ENCODE assay signal across 30 cellular contexts in the genomic region with DNA sequence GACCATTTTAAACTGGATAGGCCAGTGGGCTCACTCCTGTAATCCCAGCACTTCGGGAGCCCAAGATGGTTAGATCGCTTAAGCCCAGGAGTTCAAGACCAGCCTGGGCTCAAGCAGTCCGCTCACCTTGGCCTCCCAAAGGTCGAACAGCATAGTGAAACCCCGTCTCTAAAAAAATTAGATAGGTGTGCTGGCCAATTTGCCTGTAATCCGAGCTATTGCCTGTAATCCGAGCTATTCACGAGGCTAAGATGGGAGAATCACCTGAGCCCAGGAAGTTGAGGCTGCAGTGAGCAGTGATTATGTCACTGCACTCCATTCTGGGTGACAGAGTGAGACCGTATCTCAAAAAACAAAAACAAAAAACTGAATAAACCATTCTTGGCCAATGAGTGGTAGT.
"Had no signal": no experiment of that assay in that cellular context is flagged by ENCODE, and none has a peak within 500 bp of the region (broad histone marks: within the 10 kb centered on the region; RNA-seq: fewer than 3 reads in every experiment).

No MANE protein-coding gene starts in this region.

- H3K9me3 ChIP-seq: colonic mucosa, mucosa of descending colon, tibial artery had no signal

- H3K27me3 Mint-ChIP-seq: activated CD8-positive, alpha-beta memory T cell treated with anti-CD3 and anti-CD28 coated beads, Interleukin-2, amount 10 ng/mL, durations not matched to agents 7 days and 5 days; activated CD8-positive, alpha-beta T cell treated with anti-CD3 and anti-CD28 coated beads for 36 hours; activated naive CD8-positive, alpha-beta T cell treated with anti-CD3 and anti-CD28 coated beads, Interleukin-2, amount 10 ng/mL, durations not matched to agents 7 days and 5 days; activated T-helper 17 cell treated with anti-CD3 and anti-CD28 coated beads, Interleukin-2, amount 50 U/mL, for 72 hours; effector memory CD8-positive, alpha-beta T cell; stimulated activated naive CD8-positive, alpha-beta T cell treated with anti-CD3 and anti-CD28 coated beads, Interleukin-15, amount 100 ng/mL, for 72 hours; T-helper 17 cell had no signal

- DNase-seq: activated CD4-positive, alpha-beta T cell treated with anti-CD3 and anti-CD28 coated beads for 48 hours; activated CD4-positive, CD25-positive, alpha-beta regulatory T cell; activated CD8-positive, alpha-beta memory T cell treated with anti-CD3 and anti-CD28 coated beads, Interleukin-2, amount 10 ng/mL, durations not matched to agents 7 days and 5 days; activated CD8-positive, alpha-beta T cell treated with anti-CD3 and anti-CD28 coated beads for 36 hours; activated naive CD4-positive, alpha-beta T cell treated with Interleukin-2 at 50 U/mL for 16 hours; activated naive CD8-positive, alpha-beta T cell treated with anti-CD3 and anti-CD28 coated beads, Interleukin-2, amount 10 ng/mL, durations not matched to agents 7 days and 5 days; activated T-cell treated with anti-CD3 and anti-CD28 coated beads for 4 hours; amygdala; colonic mucosa; dorsolateral prefrontal cortex; effector memory CD8-positive, alpha-beta T cell; foreskin melanocyte; glutamatergic neuron; mesenchymal stem cell; mucosa of descending colon; nephron progenitor cell; nucleus accumbens; small intestine; stimulated activated CD4-positive, alpha-beta T cell treated with anti-CD3 and anti-CD28 coated beads, Interleukin-2, amount 100 ng/mL, for 24 hours; stimulated activated naive CD8-positive, alpha-beta T cell treated with anti-CD3 and anti-CD28 coated beads, Interleukin-15, amount 100 ng/mL, for 72 hours; T-helper 17 cell; tibial artery had no signal

- H2AFZ ChIP-seq: hepatocyte had no signal

- H3K79me2 ChIP-seq: hepatocyte had no signal

- H3K4me2 ChIP-seq: hepatocyte had no signal

- H3K4me1 ChIP-seq: colonic mucosa, tibial artery had no signal

- H3K27me3 ChIP-seq: colonic mucosa, dorsolateral prefrontal cortex, hepatocyte, tibial artery had no signal

- H3K27ac ChIP-seq: colonic mucosa, dorsolateral prefrontal cortex, hepatocyte, tibial artery had no signal

- H3K4me3 Mint-ChIP-seq: activated CD8-positive, alpha-beta memory T cell treated with anti-CD3 and anti-CD28 coated beads, Interleukin-2, amount 10 ng/mL, durations not matched to agents 7 days and 5 days; activated CD8-positive, alpha-beta T cell treated with anti-CD3 and anti-CD28 coated beads for 36 hours; activated naive CD8-positive, alpha-beta T cell treated with anti-CD3 and anti-CD28 coated beads, Interleukin-2, amount 10 ng/mL, durations not matched to agents 7 days and 5 days; activated T-helper 17 cell treated with anti-CD3 and anti-CD28 coated beads, Interleukin-2, amount 50 U/mL, for 72 hours; effector memory CD8-positive, alpha-beta T cell; nephron progenitor cell; stimulated activated effector memory CD8-positive, alpha-beta T cell treated with anti-CD3 and anti-CD28 coated beads, Interleukin-12 subunit alpha, Interleukin-12 subunit beta, amount 100 ng/mL, for 72 hours; stimulated activated naive CD8-positive, alpha-beta T cell treated with anti-CD3 and anti-CD28 coated beads, Interleukin-15, amount 100 ng/mL, for 72 hours; T-helper 17 cell had no signal

- H3K4me3 ChIP-seq: colonic mucosa, dorsolateral prefrontal cortex, hepatocyte, mucosa of descending colon, tibial artery had no signal

- H3K4me1 Mint-ChIP-seq: activated CD8-positive, alpha-beta memory T cell treated with anti-CD3 and anti-CD28 coated beads, Interleukin-2, amount 10 ng/mL, durations not matched to agents 7 days and 5 days; nephron progenitor cell; stimulated activated effector memory CD8-positive, alpha-beta T cell treated with anti-CD3 and anti-CD28 coated beads, Interleukin-12 subunit alpha, Interleukin-12 subunit beta, amount 100 ng/mL, for 72 hours; stimulated activated naive CD8-positive, alpha-beta T cell treated with anti-CD3 and anti-CD28 coated beads, Interleukin-15, amount 100 ng/mL, for 72 hours had no signal

- FAIRE-seq: bronchial epithelial cell, endothelial cell of umbilical vein, islet of Langerhans, small intestine had no signal

- ATAC-seq: activated CD8-positive, alpha-beta memory T cell treated with anti-CD3 and anti-CD28 coated beads, Interleukin-2, amount 10 ng/mL, durations not matched to agents 7 days and 5 days; activated CD8-positive, alpha-beta T cell treated with anti-CD3 and anti-CD28 coated beads for 36 hours; activated T-helper 17 cell treated with anti-CD3 and anti-CD28 coated beads, Interleukin-2, amount 50 U/mL, for 72 hours; effector memory CD8-positive, alpha-beta T cell; esophagus mucosa; mucosa of descending colon; sciatic nerve; stimulated activated effector memory CD8-positive, alpha-beta T cell treated with anti-CD3 and anti-CD28 coated beads, Interleukin-12 subunit alpha, Interleukin-12 subunit beta, amount 100 ng/mL, for 72 hours; stimulated activated naive CD8-positive, alpha-beta T cell treated with anti-CD3 and anti-CD28 coated beads, Interleukin-15, amount 100 ng/mL, for 72 hours; T-helper 17 cell had no signal

- H3K27ac Mint-ChIP-seq: activated CD8-positive, alpha-beta memory T cell treated with anti-CD3 and anti-CD28 coated beads, Interleukin-2, amount 10 ng/mL, durations not matched to agents 7 days and 5 days; activated CD8-positive, alpha-beta T cell treated with anti-CD3 and anti-CD28 coated beads for 36 hours; activated naive CD8-positive, alpha-beta T cell treated with anti-CD3 and anti-CD28 coated beads, Interleukin-2, amount 10 ng/mL, durations not matched to agents 7 days and 5 days; activated T-helper 17 cell treated with anti-CD3 and anti-CD28 coated beads, Interleukin-2, amount 50 U/mL, for 72 hours; nephron progenitor cell; stimulated activated effector memory CD8-positive, alpha-beta T cell treated with anti-CD3 and anti-CD28 coated beads, Interleukin-12 subunit alpha, Interleukin-12 subunit beta, amount 100 ng/mL, for 72 hours; stimulated activated naive CD8-positive, alpha-beta T cell treated with anti-CD3 and anti-CD28 coated beads, Interleukin-15, amount 100 ng/mL, for 72 hours; T-helper 17 cell had no signal

- H3K9me3 Mint-ChIP-seq: activated CD8-positive, alpha-beta T cell treated with anti-CD3 and anti-CD28 coated beads for 36 hours; activated naive CD8-positive, alpha-beta T cell treated with anti-CD3 and anti-CD28 coated beads, Interleukin-2, amount 10 ng/mL, durations not matched to agents 7 days and 5 days; activated T-helper 17 cell treated with anti-CD3 and anti-CD28 coated beads, Interleukin-2, amount 50 U/mL, for 72 hours; effector memory CD8-positive, alpha-beta T cell; nephron progenitor cell; stimulated activated effector memory CD8-positive, alpha-beta T cell treated with anti-CD3 and anti-CD28 coated beads, Interleukin-12 subunit alpha, Interleukin-12 subunit beta, amount 100 ng/mL, for 72 hours; stimulated activated naive CD8-positive, alpha-beta T cell treated with anti-CD3 and anti-CD28 coated beads, Interleukin-15, amount 100 ng/mL, for 72 hours had no signal
